Comparison of ENCODE assay signal across 12 cellular contexts in the genomic region with DNA sequence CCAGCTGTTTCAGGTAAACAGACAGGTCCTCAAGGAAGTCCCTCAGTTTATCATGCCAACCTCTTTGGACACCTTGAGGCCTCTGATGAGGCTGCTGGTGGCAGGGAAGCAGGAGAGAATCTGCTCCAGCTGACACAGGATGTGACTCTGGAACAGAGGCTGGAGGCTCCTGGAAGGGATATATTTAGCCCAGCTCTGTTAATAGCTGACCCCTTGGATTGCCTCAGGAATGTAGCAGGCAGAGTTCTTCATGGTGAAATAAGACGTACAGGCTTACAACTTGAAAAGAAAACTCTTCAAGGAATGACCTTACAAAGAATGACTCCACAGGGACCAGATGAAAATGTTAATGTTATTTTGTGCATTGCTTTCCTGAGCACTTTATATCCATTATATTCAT.
DNase-seq lines count a peak whose midpoint lies in the region; ATAC-seq and TF ChIP-seq lines count a peak whose summit lies in the region.
"Had no signal": no experiment of that assay in that cellular context is flagged by ENCODE, and none has a peak within 500 bp of the region (broad histone marks: within the 10 kb centered on the region; RNA-seq: fewer than 3 reads in every experiment).

No MANE protein-coding gene starts in this region.

- H3K27ac ChIP-seq in breast epithelium (peak overlapping the region; percentile 23 to 61), cingulate gyrus (ENCODE audit: low read depth, low read length) (peak overlapping the region; percentile 71)
- H3K27ac ChIP-seq: KMS-11, upper lobe of left lung had no signal

- H3K4me1 Mint-ChIP-seq in MCF 10A (ENCODE audit: insufficient read depth, unreplicated experiment) (peaks cover 12% of the 10 kb centered on the region), type B pancreatic cell (ENCODE audit: unreplicated experiment) (peaks cover 31% of the 10 kb centered on the region), immature natural killer cell (no peaks in the 10 kb centered on the region)
- peaks cover 8% of the 10 kb centered on the region for H3K4me1 Mint-ChIP-seq in activated CD8-positive, alpha-beta T cell treated with anti-CD3 and anti-CD28 coated beads for 36 hours (ENCODE audit: low read depth)

- no peak overlapping the region for H3K4me3 Mint-ChIP-seq in MCF 10A (ENCODE audit: unreplicated experiment)
- H3K4me3 Mint-ChIP-seq in type B pancreatic cell: peak overlapping the region; percentile 37
- no peak overlapping the region for H3K4me3 Mint-ChIP-seq in activated CD8-positive, alpha-beta T cell treated with anti-CD3 and anti-CD28 coated beads for 36 hours
- no peak overlapping the region for H3K4me3 Mint-ChIP-seq in immature natural killer cell

- no peaks in the 10 kb centered on the region for H3K9me3 Mint-ChIP-seq in MCF 10A (ENCODE audit: unreplicated experiment)
- H3K9me3 Mint-ChIP-seq in type B pancreatic cell: peaks cover 4% of the 10 kb centered on the region
- H3K9me3 Mint-ChIP-seq in activated CD8-positive, alpha-beta T cell treated with anti-CD3 and anti-CD28 coated beads for 36 hours: no peaks in the 10 kb centered on the region
- no peaks in the 10 kb centered on the region for H3K9me3 Mint-ChIP-seq in immature natural killer cell

- BruUV-seq in MCF 10A (replicated peaks; lab: Mats Ljungman, UMichigan): no TSS peak

- no peaks in the 10 kb centered on the region for H3K9me3 ChIP-seq in breast epithelium
- H3K9me3 ChIP-seq: upper lobe of left lung had no signal

- no peaks in the 10 kb centered on the region for H3K27me3 ChIP-seq in breast epithelium
- H3K27me3 ChIP-seq: upper lobe of left lung had no signal

- no peaks in the 10 kb centered on the region for H3K27me3 Mint-ChIP-seq in MCF 10A (ENCODE audit: insufficient read depth, unreplicated experiment)
- H3K27me3 Mint-ChIP-seq in type B pancreatic cell: no peaks in the 10 kb centered on the region
- H3K27me3 Mint-ChIP-seq in activated CD8-positive, alpha-beta T cell treated with anti-CD3 and anti-CD28 coated beads for 36 hours: peaks cover 5% of the 10 kb centered on the region
- peaks cover 4 to 11% (median 9%) of the 10 kb centered on the region in 3 donors for H3K27me3 Mint-ChIP-seq in immature natural killer cell (ENCODE audit: low read depth in 3 of 3)

- POLR2A ChIA-PET in MCF 10A (lab: Yijun Ruan, JAX): interaction anchor here (0.6 to 2.6 kb wide), 7 partner anchors 25 to 704 kb away, joined by 3 to 10 read pairs (median 7); a partner anchor contains a TSS
- POLR2A ChIA-PET in activated CD8-positive, alpha-beta T cell treated with anti-CD3 and anti-CD28 coated beads for 36 hours (lab: Charles Lee): interaction anchor here (0.7 kb wide), 1 partner anchor 647 kb away, joined by 3 read pairs; no protein-coding TSS in a partner anchor

- no peak overlapping the region for H3K4me3 ChIP-seq in breast epithelium
- H3K4me3 ChIP-seq: upper lobe of left lung had no signal

- H3K36me3 Mint-ChIP-seq in MCF 10A (ENCODE audit: insufficient read depth, unreplicated experiment) (no peaks in the 10 kb centered on the region), type B pancreatic cell (no peaks in the 10 kb centered on the region), immature natural killer cell (no peaks in the 10 kb centered on the region)
- H3K36me3 Mint-ChIP-seq in activated CD8-positive, alpha-beta T cell treated with anti-CD3 and anti-CD28 coated beads for 36 hours (ENCODE audit: low read depth): no peaks in the 10 kb centered on the region

- TF ChIP-seq CTCF in breast epithelium (IDR thresholded peaks at IDR 0.05): no peak
- no peak for TF ChIP-seq CTCF in MCF 10A (IDR thresholded peaks at IDR 0.05; ENCODE audit: unreplicated experiment)
- TF ChIP-seq CTCF in type B pancreatic cell (conservative IDR thresholded peaks at IDR 0.05): no peak
- no peak for TF ChIP-seq CTCF in activated CD8-positive, alpha-beta T cell treated with anti-CD3 and anti-CD28 coated beads for 36 hours (IDR thresholded peaks at IDR 0.05)

- H3K36me3 ChIP-seq in breast epithelium: no peaks in the 10 kb centered on the region
- H3K36me3 ChIP-seq: upper lobe of left lung had no signal

- H3K27ac Mint-ChIP-seq in MCF 10A (ENCODE audit: low read depth, unreplicated experiment) (no peak overlapping the region), type B pancreatic cell (no peak overlapping the region), immature natural killer cell (no peak overlapping the region)
- H3K27ac Mint-ChIP-seq in activated CD8-positive, alpha-beta T cell treated with anti-CD3 and anti-CD28 coated beads for 36 hours: no peak overlapping the region

- intact Hi-C loops in breast epithelium (cut with DNase I; ENCODE audit: low total_unique reads): loop anchor here (10.0 kb wide), 1 partner anchor 706 kb away; a partner anchor contains a TSS
- intact Hi-C loops in MCF 10A (cut with micrococcal nuclease): loop anchor here (5.0 to 10.0 kb wide), 5 partner anchors 544 to 1264 kb away; a partner anchor contains a TSS
- intact Hi-C loops in activated CD8-positive, alpha-beta T cell treated with anti-CD3 and anti-CD28 coated beads for 36 hours (cut with micrococcal nuclease): loop anchor here (5.0 kb wide), 1 partner anchor 529 kb away; no protein-coding TSS in a partner anchor

- ATAC-seq in activated CD8-positive, alpha-beta T cell treated with anti-CD3 and anti-CD28 coated beads for 36 hours: no peak

- no peak for DNase-seq in breast epithelium (ENCODE audit: low spot score in 2 of 2)
- DNase-seq in MCF 10A (ENCODE audit: unreplicated experiment): no peak
- peak; percentile 49 for DNase-seq in kidney glomerular epithelial cell (lab: John Stamatoyannopoulos, UW)
- DNase-seq in type B pancreatic cell (ENCODE audit: extremely low spot score, unreplicated experiment): no peak
- DNase-seq in activated CD8-positive, alpha-beta T cell treated with anti-CD3 and anti-CD28 coated beads for 36 hours: no peak
- no peak for DNase-seq in immature natural killer cell
- no peak for DNase-seq in DMS114 treated with DMSO at 0.1 percent for 48 hours (lab: John Stamatoyannopoulos, UW; ENCODE audit: unreplicated experiment)
- DNase-seq: activated CD4-positive, alpha-beta T cell treated with anti-CD3 and anti-CD28 coated beads for 4 hours; AML-193; upper lobe of left lung had no signal

- TF ChIP-seq POLR2A in breast epithelium (IDR thresholded peaks at IDR 0.05): no peak

- H3K4me1 ChIP-seq in breast epithelium: peaks cover under 1 to 9% of the 10 kb centered on the region in 2 donors

- CTCF ChIA-PET in MCF 10A (lab: Yijun Ruan, JAX): interaction anchor here (0.8 to 1.9 kb wide), 15 partner anchors 16 to 880 kb away, joined by 3 to 16 read pairs (median 4); a partner anchor contains a TSS
- CTCF ChIA-PET in activated CD8-positive, alpha-beta T cell treated with anti-CD3 and anti-CD28 coated beads for 36 hours (lab: Charles Lee): interaction anchor here (0.8 to 2.3 kb wide), 20 partner anchors 23 to 1300 kb away, joined by 3 to 15 read pairs (median 4); a partner anchor contains a TSS
